8 cellular contexts compared by ENCODE assay signal in genomic region chr14:50116221-50116956, GRCh38. TPM values are rescaled to one million over a fixed set of nuclear protein-coding genes. Genes with fewer than 3 reads are reported as not detected.
DNase-seq lines count a peak whose midpoint lies in the region; ATAC-seq and TF ChIP-seq lines count a peak whose summit lies in the region.

VCPKMT (minus strand) TSS chr14:50116572; CDS start chr14:50116552, 20 bp downstream.

- peak within 1 kb of the TSS; percentile 84 to 98 for H3K27ac ChIP-seq in lung (ENCODE audit: low read depth in 1 of 2, low read length in 1 of 2)

- no peaks in the 10 kb centered on the region for H3K27me3 ChIP-seq in lung (ENCODE audit: control insufficient read depth, insufficient read depth)

- H3K9me3 ChIP-seq in lung (ENCODE audit: control insufficient read depth in 2 of 2, insufficient read depth in 1 of 2, low read length in 1 of 2) = no peaks in the 10 kb centered on the region

- H3K4me1 ChIP-seq in lung (ENCODE audit: control insufficient read depth in 2 of 2, insufficient read depth in 2 of 2, low read length in 2 of 2) = peaks cover 3 to 4% of the 10 kb centered on the region in 2 donors

- H3K4me3 ChIP-seq in lung = peak within 1 kb of the TSS; percentile 96

- DNase-seq in COLO668 (lab: John Stamatoyannopoulos, UW; ENCODE audit: unreplicated experiment) = peak; percentile 99
- peak; percentile 92 for DNase-seq in GM20000 (ENCODE audit: low spot score)
- DNase-seq in HS-5 (ENCODE audit: low read depth) = peak; percentile 43
- peak; percentile 39 for DNase-seq in NK-92 (lab: John Stamatoyannopoulos, UW; ENCODE audit: unreplicated experiment)
- peak; percentile 84 to 94 for DNase-seq in activated CD8-positive, alpha-beta memory T cell treated with anti-CD3 and anti-CD28 coated beads for 1 hour (ENCODE audit: extremely low read depth in 1 of 2, low read depth in 1 of 2)
- peak; percentile 94 for DNase-seq in effector CD4-positive, alpha-beta T cell
- peak; percentile 94 for DNase-seq in lung (ENCODE audit: low spot score)
- DNase-seq in stimulated activated CD4-positive, alpha-beta T cell treated with anti-CD3 and anti-CD28 coated beads, TNF-alpha, amount 100 ng/mL, for 24 hours (ENCODE audit: low read depth in 3 of 3) = peak; percentile 91 to 96 (median 95)

- ATAC-seq in lung (ENCODE audit: insufficient read depth, low FRiP score) = peak; percentile 100

- no peak for TF ChIP-seq CTCF in GM20000 (IDR thresholded peaks at IDR 0.05; ENCODE audit: extremely low read depth, missing control alignments)
- TF ChIP-seq CTCF in lung (IDR thresholded peaks at IDR 0.05; ENCODE audit: control extremely low read depth, extremely low read depth) = no peak

- H3K36me3 ChIP-seq in lung (ENCODE audit: control insufficient read depth in 2 of 2, insufficient read depth in 2 of 2, low read length in 2 of 2) = peaks cover 13 to 15% of the 10 kb centered on the region in 2 donors

- 0% methylated on average over 59 to 61 of the region's 61 CpGs for WGBS in lung, 2 donors

RNA-seq across cellular contexts. Expression of gene VCPKMT, which starts in this region (rescaled TPM):
- 1 to 10 TPM; 7.0 to 8.3 TPM for total RNA-seq in lung
- 10 to 100 TPM in 1 of 2 donors, 1 to 10 TPM in 1; 5.9 to 17.6 TPM for polyA plus RNA-seq in lung

Comparison
In these comparisons a context has a peak if more than half of its experiments do, and no peak if none do; other contexts are left out.
1. Peak in every context shown above with its lines: DNase-seq, ATAC-seq, H3K4me3 ChIP-seq and H3K27ac ChIP-seq.
2. DNase-seq: peak in every context shown above with its lines; median percentile 99 in COLO668; 95 in stimulated activated CD4-positive, alpha-beta T cell treated with anti-CD3 and anti-CD28 coated beads, TNF-alpha, amount 100 ng/mL, for 24 hours; 94 in effector CD4-positive, alpha-beta T cell; 94 in lung; 92 in GM20000; 89 in activated CD8-positive, alpha-beta memory T cell treated with anti-CD3 and anti-CD28 coated beads for 1 hour; 43 in HS-5; 39 in NK-92.